9 cellular contexts compared by ENCODE assay signal in genomic region chr16:72787130-72787518, GRCh38.
DNase-seq lines count a peak whose midpoint lies in the region; ATAC-seq, FAIRE-seq and TF ChIP-seq lines count a peak whose summit lies in the region.
"Had no signal": no experiment of that assay in that cellular context is flagged by ENCODE, and none has a peak within 500 bp of the region (broad histone marks: within the 10 kb centered on the region; RNA-seq: fewer than 3 reads in every experiment).

No MANE protein-coding gene starts in this region.

- no peaks in the 10 kb centered on the region for H3K4me1 ChIP-seq in CD8-positive, alpha-beta memory T cell (ENCODE audit: insufficient read depth, low read length)
- H3K4me1 ChIP-seq in Karpas-422 (ENCODE audit: low read length): no peaks in the 10 kb centered on the region
- H3K4me1 ChIP-seq in endocrine pancreas (ENCODE audit: control insufficient read depth, insufficient read depth, low read length): no peaks in the 10 kb centered on the region
- peaks cover 4 to 19% (median 5%) of the 10 kb centered on the region in 3 donors for H3K4me1 ChIP-seq in pancreas

- no peak overlapping the region for H3K9ac ChIP-seq in Karpas-422 (ENCODE audit: low read length)
- peak overlapping the region; percentile 23 for H3K9ac ChIP-seq in endocrine pancreas (ENCODE audit: control insufficient read depth, insufficient read depth, low read length)

- no peak overlapping the region for H2AFZ ChIP-seq in Karpas-422 (ENCODE audit: low read length)

- no peaks in the 10 kb centered on the region for H3K9me3 ChIP-seq in CD8-positive, alpha-beta memory T cell (ENCODE audit: low read length)
- no peaks in the 10 kb centered on the region for H3K9me3 ChIP-seq in Karpas-422 (ENCODE audit: low read length)
- H3K9me3 ChIP-seq in endocrine pancreas (ENCODE audit: control insufficient read depth, low read length): no peaks in the 10 kb centered on the region
- no peaks in the 10 kb centered on the region for H3K9me3 ChIP-seq in pancreas

- no peaks in the 10 kb centered on the region for H3K9me3 Mint-ChIP-seq in CD8-positive, alpha-beta memory T cell
- H3K9me3 Mint-ChIP-seq in osteocyte (ENCODE audit: unreplicated experiment): no peaks in the 10 kb centered on the region

- peaks cover 18 to 34% of the 10 kb centered on the region in 2 donors for H3K27me3 Mint-ChIP-seq in CD8-positive, alpha-beta memory T cell
- H3K27me3 Mint-ChIP-seq in osteocyte (ENCODE audit: unreplicated experiment): no peaks in the 10 kb centered on the region

- H3K27me3 ChIP-seq in CD8-positive, alpha-beta memory T cell (ENCODE audit: insufficient read depth, low read length, poor library complexity, severe bottlenecking): no peaks in the 10 kb centered on the region
- H3K27me3 ChIP-seq in Karpas-422 (ENCODE audit: low read length) (no peaks in the 10 kb centered on the region), endocrine pancreas (ENCODE audit: control insufficient read depth, insufficient read depth, low read length) (no peaks in the 10 kb centered on the region), pancreas (no peaks in the 10 kb centered on the region)

- H3K36me3 ChIP-seq in CD8-positive, alpha-beta memory T cell (ENCODE audit: insufficient read depth, low read length): no peaks in the 10 kb centered on the region
- H3K36me3 ChIP-seq in Karpas-422 (ENCODE audit: insufficient read depth, low read length) (no peaks in the 10 kb centered on the region), endocrine pancreas (ENCODE audit: control insufficient read depth, insufficient read depth, low read length) (no peaks in the 10 kb centered on the region), pancreas (peaks cover 0 to 6% (median 0%) of the 10 kb centered on the region in 3 donors)

- H3K27ac ChIP-seq in CD8-positive, alpha-beta memory T cell (ENCODE audit: low read depth, low read length): no peak overlapping the region
- H3K27ac ChIP-seq in Karpas-422 (ENCODE audit: low read length) (no peak overlapping the region), pancreas (no peak overlapping the region)

- ATAC-seq in GM18498 (IDR thresholded peaks at IDR 0.05; ENCODE audit: unreplicated experiment) (no peak), pancreas (no peak)

- CTCF ChIA-PET in CD8-positive, alpha-beta memory T cell (lab: Charles Lee): interaction anchor here (1.2 kb wide), 2 partner anchors 11 to 122 kb away, joined by 3 read pairs; no protein-coding TSS in a partner anchor

- intact Hi-C loops in pancreas (cut with DNase I): no loop called here

- H3K9me2 ChIP-seq in Karpas-422 (replicated peaks; ENCODE audit: insufficient read depth, low read length): no peaks in the 10 kb centered on the region

- no peaks in the 10 kb centered on the region for H3K79me2 ChIP-seq in Karpas-422 (ENCODE audit: low read length)

- no peaks in the 10 kb centered on the region for H3K36me3 Mint-ChIP-seq in CD8-positive, alpha-beta memory T cell
- peaks cover 48% of the 10 kb centered on the region for H3K36me3 Mint-ChIP-seq in osteocyte (ENCODE audit: unreplicated experiment)

- no peaks in the 10 kb centered on the region for H4K20me1 ChIP-seq in Karpas-422 (ENCODE audit: insufficient read depth, low read depth, low read length)

- no peak for FAIRE-seq in pancreas (lab: Jason Lieb, UNC)

- H3K4me2 ChIP-seq in Karpas-422 (ENCODE audit: low read depth, low read length, poor library complexity, severe bottlenecking): peak overlapping the region; percentile 32

- no peak overlapping the region for H3K4me3 ChIP-seq in CD8-positive, alpha-beta memory T cell (ENCODE audit: low read length)
- H3K4me3 ChIP-seq in Karpas-422 (ENCODE audit: low read length): peak overlapping the region; percentile 15; the same call in 1 of the 2 replicates
- peak overlapping the region; percentile 27 for H3K4me3 ChIP-seq in endocrine pancreas (ENCODE audit: control insufficient read depth, insufficient read depth, low read length)
- H3K4me3 ChIP-seq in pancreas: no peak overlapping the region

- DNase-seq in CD8-positive, alpha-beta memory T cell: no peak
- DNase-seq in Karpas-422: no peak
- no peak for DNase-seq in osteocyte (ENCODE audit: extremely low spot score, unreplicated experiment)
- DNase-seq in NCI-H226: no peak
- DNase-seq in pancreas: no peak
- DNase-seq in GM19238 (ENCODE audit: insufficient read length, low spot score): no peak
- DNase-seq: NCI-H345 had no signal

- WGBS in pancreas, 2 donors: 72 to 84% methylated on average over 24 of the region's 24 CpGs

- TF ChIP-seq CTCF in osteocyte (IDR thresholded peaks at IDR 0.05): no peak
- no peak for TF ChIP-seq CTCF in pancreas (IDR thresholded peaks at IDR 0.05)

- peak overlapping the region; percentile 81 to 94 (median 87) for H3K4me3 Mint-ChIP-seq in CD8-positive, alpha-beta memory T cell
- H3K4me3 Mint-ChIP-seq in osteocyte (ENCODE audit: unreplicated experiment): peak overlapping the region; percentile 81

- peaks cover 13 to 22% (median 15%) of the 10 kb centered on the region in 3 donors for H3K4me1 Mint-ChIP-seq in CD8-positive, alpha-beta memory T cell
- peaks cover 60% of the 10 kb centered on the region for H3K4me1 Mint-ChIP-seq in osteocyte (ENCODE audit: unreplicated experiment)

- POLR2A ChIA-PET in CD8-positive, alpha-beta memory T cell (lab: Charles Lee): no interaction called here

- peak overlapping the region in 6 of 8 donors; percentile 12 to 98 (median 70) for H3K27ac Mint-ChIP-seq in CD8-positive, alpha-beta memory T cell
- H3K27ac Mint-ChIP-seq in osteocyte (ENCODE audit: unreplicated experiment): peak overlapping the region; percentile 99

Comparison
In these comparisons a context has a peak if more than half of its experiments do, and no peak if none do; other contexts are left out.
1. H3K4me3 ChIP-seq: peak in Karpas-422 (single experiment) and endocrine pancreas (single experiment); none in CD8-positive, alpha-beta memory T cell (single experiment) and pancreas (0 of 4).